Comparison of ENCODE assay signal across 2 cellular contexts in genomic region chr1:228486596-228487335, GRCh38.
A peak's percentile ranks its signal among the peaks of the same experiment; 100 is the strongest.
TF ChIP-seq lines count a peak whose summit lies in the region.

No MANE protein-coding gene starts in this region.

TF ChIP-seq in HCT116, 20 proteins besides CTCF, POLR2A, EP300 and RAD21 (continued from another document):
- TF ChIP-seq POLR2AphosphoS5 (IDR thresholded peaks at IDR 0.05; ENCODE audit: low read depth, low read length) (peak; percentile 68; the same call in 1 of the 2 replicates), ZBTB33 (IDR thresholded peaks at IDR 0.05; ENCODE audit: extremely low read depth, insufficient replicate concordance, low read length) (peak; percentile 41), CBX3 (IDR thresholded peaks at IDR 0.05; ENCODE audit: low read depth) (peak; percentile 74; the same call in 1 of the 2 replicates), YY1 (IDR thresholded peaks at IDR 0.05; ENCODE audit: extremely low read depth, insufficient replicate concordance, low read depth, low read length) (no peak), REST (IDR thresholded peaks at IDR 0.05; ENCODE audit: low read depth) (no peak), ZFX (IDR thresholded peaks at IDR 0.05) (peak; percentile 27; the same call in 1 of the 2 replicates), ATF3 (IDR thresholded peaks at IDR 0.05) (no peak), SIN3A (IDR thresholded peaks at IDR 0.05; ENCODE audit: low read depth) (peak; percentile 83), EGR1 (IDR thresholded peaks at IDR 0.05; ENCODE audit: low read depth) (peak; percentile 74), FOSL1 (IDR thresholded peaks at IDR 0.05; ENCODE audit: low read depth) (no peak), JUND (IDR thresholded peaks at IDR 0.05) (peak; percentile 68), SRF (IDR thresholded peaks at IDR 0.05; ENCODE audit: low read depth) (no peak)
TF ChIP-seq in HCT116: peak in this region for 9.

TF ChIP-seq in SK-N-SH treated with all-trans-retinoic acid at 6 μM for 48 hours, 23 proteins besides CTCF, POLR2A, EP300 and RAD21 (continued from another document):
- TF ChIP-seq ZFP30 (CRISPR knock-in tag; IDR thresholded peaks at IDR 0.05) (no peak), ZNF8 (CRISPR knock-in tag; IDR thresholded peaks at IDR 0.05) (no peak), ARNTL (CRISPR knock-in tag; IDR thresholded peaks at IDR 0.05; ENCODE audit: borderline replicate concordance, low read depth) (no peak), SNAI2 (CRISPR knock-in tag; IDR thresholded peaks at IDR 0.05) (no peak), POU6F1 (CRISPR knock-in tag; IDR thresholded peaks at IDR 0.05; ENCODE audit: borderline replicate concordance, low read depth) (0 out of 2 replicates have a peak, but pooled peaks have one; percentile 18), PATZ1 (CRISPR knock-in tag; IDR thresholded peaks at IDR 0.05; ENCODE audit: borderline replicate concordance) (no peak), ZNF70 (CRISPR knock-in tag; IDR thresholded peaks at IDR 0.05) (no peak), CSRNP3 (CRISPR knock-in tag; IDR thresholded peaks at IDR 0.05) (no peak), GLIS3 (CRISPR knock-in tag; IDR thresholded peaks at IDR 0.05) (peak; percentile 79; the same call in 1 of the 2 replicates), TCF4 (CRISPR knock-in tag; IDR thresholded peaks at IDR 0.05; ENCODE audit: borderline replicate concordance) (no peak), BACH2 (CRISPR knock-in tag; IDR thresholded peaks at IDR 0.05; ENCODE audit: borderline replicate concordance) (no peak), OSR1 (CRISPR knock-in tag; IDR thresholded peaks at IDR 0.05) (peak; percentile 74; the same call in 1 of the 2 replicates), ZNF565 (CRISPR knock-in tag; conservative IDR thresholded peaks at IDR 0.05; ENCODE audit: low read depth) (no peak), ZFP3 (CRISPR knock-in tag; IDR thresholded peaks at IDR 0.05) (peak; percentile 73; the same call in 1 of the 2 replicates), TSHZ2 (CRISPR knock-in tag; IDR thresholded peaks at IDR 0.05) (peak; percentile 73; the same call in 1 of the 2 replicates), PPARA (CRISPR knock-in tag; IDR thresholded peaks at IDR 0.05; ENCODE audit: borderline replicate concordance) (no peak), ISL1 (CRISPR knock-in tag; IDR thresholded peaks at IDR 0.05) (no peak)
TF ChIP-seq in SK-N-SH treated with all-trans-retinoic acid at 6 μM for 48 hours: peak in this region for 8.
